Comparison of ENCODE assay signal across 13 cellular contexts in genomic region chr16:30555848-30556473, GRCh38. TPM values are rescaled to one million over a fixed set of nuclear protein-coding genes. Genes with fewer than 3 reads are reported as not detected.
DNase-seq lines count a peak whose midpoint lies in the region; ATAC-seq and TF ChIP-seq lines count a peak whose summit lies in the region.
"Had no signal": no experiment of that assay in that cellular context is flagged by ENCODE, and none has a peak within 500 bp of the region (broad histone marks: within the 10 kb centered on the region; RNA-seq: fewer than 3 reads in every experiment).

No MANE protein-coding gene starts in this region.

- peaks cover 30% of the 10 kb centered on the region for H3K36me3 Mint-ChIP-seq in activated CD4-positive, alpha-beta T cell treated with anti-CD3 and anti-CD28 coated beads, Interleukin-2, amount 10 ng/mL, durations not matched to agents 24 days and 14 days (ENCODE audit: low read depth)

- no peak for DNase-seq in activated CD4-positive, alpha-beta T cell treated with anti-CD3 and anti-CD28 coated beads, Interleukin-2, amount 10 ng/mL, durations not matched to agents 24 days and 14 days
- no peak for DNase-seq in activated CD4-positive, alpha-beta T cell treated with anti-CD3 and anti-CD28 coated beads, Interleukin-2, amount 50 U/mL, for 1 hour
- peak; percentile 70 for DNase-seq in LNCaP clone FGC (ENCODE audit: low read depth)
- peak; percentile 50 for DNase-seq in colonic mucosa
- peak; percentile 36 to 82 for DNase-seq in psoas muscle
- DNase-seq in NOMO-1 treated with DMSO at 0.1 percent for 48 hours (lab: John Stamatoyannopoulos, UW; ENCODE audit: unreplicated experiment), result no peak
- no peak for DNase-seq in HK-2 (ENCODE audit: unreplicated experiment)
- no peak for DNase-seq in NCI-H2196 treated with DMSO at 0.1 percent for 48 hours (lab: John Stamatoyannopoulos, UW; ENCODE audit: unreplicated experiment)
- DNase-seq: EL, NCI-H1105 treated with DMSO at 0.1 percent for 48 hours, upper lobe of right lung had no signal

- peak overlapping the region; percentile 69 for H3K27ac Mint-ChIP-seq in activated CD4-positive, alpha-beta T cell treated with anti-CD3 and anti-CD28 coated beads, Interleukin-2, amount 10 ng/mL, durations not matched to agents 24 days and 14 days

- H3K4me1 ChIP-seq in colonic mucosa (peaks cover 11% of the 10 kb centered on the region), psoas muscle (peaks cover 31% of the 10 kb centered on the region)

- H3K27me3 Mint-ChIP-seq in activated CD4-positive, alpha-beta T cell treated with anti-CD3 and anti-CD28 coated beads, Interleukin-2, amount 10 ng/mL, durations not matched to agents 24 days and 14 days, result no peaks in the 10 kb centered on the region

- H3K27ac ChIP-seq in colonic mucosa (no peak overlapping the region), psoas muscle (peak overlapping the region; percentile 97)
- H3K27ac ChIP-seq: neutrophil, upper lobe of right lung had no signal

- H3K27me3 ChIP-seq in colonic mucosa (no peaks in the 10 kb centered on the region), psoas muscle (ENCODE audit: insufficient read depth in 3 of 3, low read length in 2 of 3) (no peaks in the 10 kb centered on the region)
- H3K27me3 ChIP-seq: neutrophil, spleen, upper lobe of right lung had no signal

- no peaks in the 10 kb centered on the region for H3K36me3 ChIP-seq in colonic mucosa
- H3K36me3 ChIP-seq in psoas muscle (ENCODE audit: insufficient read depth in 1 of 2, low read depth in 1 of 2), result peaks cover 0 to 30% of the 10 kb centered on the region in 2 donors

- H3K9ac ChIP-seq in colonic mucosa (ENCODE audit: low read depth in 2 of 2, low read length in 2 of 2), result peak overlapping the region in 1 of 2 donors; percentile 66

- no peak for TF ChIP-seq CTCF in LNCaP clone FGC (IDR thresholded peaks at IDR 0.05; ENCODE audit: control insufficient read depth, extremely low read depth, insufficient read depth)
- TF ChIP-seq CTCF in colonic mucosa (IDR thresholded peaks at IDR 0.05), result no peak
- no peak for TF ChIP-seq CTCF in psoas muscle (IDR thresholded peaks at IDR 0.05)

- peak overlapping the region; percentile 91 for H3K4me3 Mint-ChIP-seq in activated CD4-positive, alpha-beta T cell treated with anti-CD3 and anti-CD28 coated beads, Interleukin-2, amount 10 ng/mL, durations not matched to agents 24 days and 14 days

- H3K4me1 Mint-ChIP-seq in activated CD4-positive, alpha-beta T cell treated with anti-CD3 and anti-CD28 coated beads, Interleukin-2, amount 10 ng/mL, durations not matched to agents 24 days and 14 days, result peaks cover 55% of the 10 kb centered on the region

- no peaks in the 10 kb centered on the region for H3K9me3 Mint-ChIP-seq in activated CD4-positive, alpha-beta T cell treated with anti-CD3 and anti-CD28 coated beads, Interleukin-2, amount 10 ng/mL, durations not matched to agents 24 days and 14 days

- intact Hi-C loops in activated CD4-positive, alpha-beta T cell treated with anti-CD3 and anti-CD28 coated beads, Interleukin-2, amount 10 ng/mL, durations not matched to agents 24 days and 14 days (cut with micrococcal nuclease), result no loop called here
- intact Hi-C loops in colonic mucosa (cut with DNase I) (no loop called here), psoas muscle (cut with DNase I) (no loop called here)

- WGBS in psoas muscle, 3 donors, result 55 to 66% (median 57%) methylated on average over 24 of the region's 24 CpGs

- H3K9me3 ChIP-seq in colonic mucosa (no peaks in the 10 kb centered on the region), psoas muscle (no peaks in the 10 kb centered on the region)
- H3K9me3 ChIP-seq: neutrophil, spleen, upper lobe of right lung had no signal

- peak; percentile 31 to 42 (median 38) for ATAC-seq in psoas muscle
- ATAC-seq: upper lobe of right lung had no signal

- H3K4me3 ChIP-seq in LNCaP clone FGC (ENCODE audit: low read depth, low read length), result no peak overlapping the region
- no peak overlapping the region for H3K4me3 ChIP-seq in colonic mucosa
- no peak overlapping the region for H3K4me3 ChIP-seq in psoas muscle
- H3K4me3 ChIP-seq: upper lobe of right lung had no signal

RNA-seq across cellular contexts. Expression of gene ZNF764, which starts 2.2 kb away (rescaled TPM):
- 13.9 and 14.9 TPM in 2 replicates for total RNA-seq in activated CD4-positive, alpha-beta T cell treated with anti-CD3 and anti-CD28 coated beads, Interleukin-2, amount 10 ng/mL, durations not matched to agents 24 days and 14 days
- 10 to 100 TPM in 1 of 2 donors, 1 to 10 TPM in 1; 9.0 to 11.1 TPM for total RNA-seq in colonic mucosa
- total RNA-seq in psoas muscle, result 1 to 10 TPM; 2.7 to 8.7 (median 5.2) TPM
- polyA plus RNA-seq in psoas muscle, result 1 to 10 TPM; 1.9 to 5.1 (median 3.0) TPM

RNA-seq across cellular contexts. Expression of gene ZNF688, which starts 15.6 kb away (rescaled TPM):
- total RNA-seq in activated CD4-positive, alpha-beta T cell treated with anti-CD3 and anti-CD28 coated beads, Interleukin-2, amount 10 ng/mL, durations not matched to agents 24 days and 14 days, result 6.6 and 8.0 TPM in 2 replicates
- total RNA-seq in colonic mucosa, result 10 to 100 TPM; 13.1 to 14.3 TPM
- 10 to 100 TPM; 11.7 to 21.2 (median 16.5) TPM for total RNA-seq in psoas muscle
- polyA plus RNA-seq in psoas muscle, result 10 to 100 TPM; 11.1 to 15.6 (median 13.5) TPM

RNA-seq across cellular contexts. Expression of gene ZNF747, which starts 21.3 kb away (rescaled TPM):
- total RNA-seq in activated CD4-positive, alpha-beta T cell treated with anti-CD3 and anti-CD28 coated beads, Interleukin-2, amount 10 ng/mL, durations not matched to agents 24 days and 14 days, result 10.5 and 13.6 TPM in 2 replicates
- total RNA-seq in colonic mucosa (10 to 100 TPM in 1 of 2 donors, 1 to 10 TPM in 1; 8.7 to 11.9 TPM), psoas muscle (10 to 100 TPM in 1 of 4 donors, 1 to 10 TPM in 3; 6.4 to 16.4 (median 8.9) TPM)
- polyA plus RNA-seq in psoas muscle, result 10 to 100 TPM in 1 of 3 donors, 1 to 10 TPM in 2; 6.8 to 16.3 (median 7.9) TPM

RNA-seq across cellular contexts. Expression of gene ZNF785, which starts 29.5 kb away (rescaled TPM):
- total RNA-seq in activated CD4-positive, alpha-beta T cell treated with anti-CD3 and anti-CD28 coated beads, Interleukin-2, amount 10 ng/mL, durations not matched to agents 24 days and 14 days, result 17.1 and 17.8 TPM in 2 replicates
- total RNA-seq in colonic mucosa (10 to 100 TPM; 12.7 to 13.3 TPM), psoas muscle (1 to 10 TPM; 3.4 to 5.4 (median 3.9) TPM)
- 1 to 10 TPM; 1.3 to 2.8 (median 1.5) TPM for polyA plus RNA-seq in psoas muscle

RNA-seq across cellular contexts. Expression of gene ZNF768, which starts 29.6 kb away (rescaled TPM):
- total RNA-seq in activated CD4-positive, alpha-beta T cell treated with anti-CD3 and anti-CD28 coated beads, Interleukin-2, amount 10 ng/mL, durations not matched to agents 24 days and 14 days, result 12.9 and 14.8 TPM in 2 replicates
- 10 to 100 TPM; 58.6 to 63.2 TPM for total RNA-seq in colonic mucosa
- total RNA-seq in psoas muscle, result 10 to 100 TPM; 54.5 to 67.2 (median 60.2) TPM
- polyA plus RNA-seq in psoas muscle, result 100 to 1,000 TPM in 1 of 3 donors, 10 to 100 TPM in 2; 49.0 to 125 (median 91.2) TPM

Comparison
In these comparisons a context has a peak if more than half of its experiments do, and no peak if none do; other contexts are left out.
1. DNase-seq: peak in LNCaP clone FGC (single experiment), colonic mucosa (single experiment) and psoas muscle (2 of 2); none in activated CD4-positive, alpha-beta T cell treated with anti-CD3 and anti-CD28 coated beads, Interleukin-2, amount 10 ng/mL, durations not matched to agents 24 days and 14 days (single experiment), activated CD4-positive, alpha-beta T cell treated with anti-CD3 and anti-CD28 coated beads, Interleukin-2, amount 50 U/mL, for 1 hour (single experiment), NOMO-1 treated with DMSO at 0.1 percent for 48 hours (single experiment), HK-2 (single experiment) and NCI-H2196 treated with DMSO at 0.1 percent for 48 hours (single experiment).